ENCODE assay signal across 15 cellular contexts in genomic region chr20:44901972-44902371, GRCh38. TPM values are rescaled to one million over a fixed set of nuclear protein-coding genes. Genes with fewer than 3 reads are reported as not detected.
DNase-seq lines count a peak whose midpoint lies in the region; ATAC-seq, FAIRE-seq and TF ChIP-seq lines count a peak whose summit lies in the region.
"Had no signal": no experiment of that assay in that cellular context is flagged by ENCODE, and none has a peak within 500 bp of the region (broad histone marks: within the 10 kb centered on the region; RNA-seq: fewer than 3 reads in every experiment).

No MANE protein-coding gene starts in this region.

- H3K4me1 ChIP-seq in endothelial cell of umbilical vein (ENCODE audit: control insufficient read depth, extremely low read depth, insufficient read depth, low read length) (peaks cover 12% of the 10 kb centered on the region), trophoblast cell (ENCODE audit: control insufficient read depth in 1 of 2, insufficient read depth in 2 of 2, low read length in 2 of 2) (peaks cover 2 to 4% of the 10 kb centered on the region in 2 experiments), Caco-2 (no peaks in the 10 kb centered on the region)

- H3K18ac ChIP-seq in trophoblast cell (ENCODE audit: low read length) = no peak overlapping the region

- H3K27me3 ChIP-seq in endothelial cell of umbilical vein (ENCODE audit: control insufficient read depth in 2 of 2, insufficient read depth in 2 of 2, low read length in 2 of 2) = no peaks in the 10 kb centered on the region
- no peaks in the 10 kb centered on the region for H3K27me3 ChIP-seq in trophoblast cell (ENCODE audit: insufficient read depth, low read length)
- no peaks in the 10 kb centered on the region for H3K27me3 ChIP-seq in Caco-2 (replicated peaks; ENCODE audit: control insufficient read depth, insufficient read depth, low read length)
- H3K27me3 ChIP-seq: thyroid gland had no signal

- no peak overlapping the region for H3K4me2 ChIP-seq in endothelial cell of umbilical vein (ENCODE audit: insufficient read depth, low read length)
- H3K4me2 ChIP-seq in trophoblast cell (ENCODE audit: low read length) = no peak overlapping the region

- H3K27me3 Mint-ChIP-seq in activated CD4-positive, alpha-beta T cell treated with anti-CD3 and anti-CD28 coated beads for 36 hours = no peaks in the 10 kb centered on the region
- H3K27me3 Mint-ChIP-seq in Caco-2 (ENCODE audit: insufficient read depth, unreplicated experiment) = no peaks in the 10 kb centered on the region

- no peak for TF ChIP-seq CTCF in endothelial cell of umbilical vein (IDR thresholded peaks at IDR 0.05; ENCODE audit: extremely low read depth in 1 of 2, insufficient read depth in 1 of 2, low read depth in 1 of 2, low read length in 2 of 2)
- no peak for TF ChIP-seq CTCF in Caco-2 (IDR thresholded peaks at IDR 0.05; ENCODE audit: insufficient read depth in 1 of 2, low read depth in 1 of 2, low read length in 1 of 2, severe bottlenecking in 1 of 2, unreplicated experiment in 1 of 2)

- H3K27ac Mint-ChIP-seq in activated CD4-positive, alpha-beta T cell treated with anti-CD3 and anti-CD28 coated beads for 36 hours = peak overlapping the region; percentile 51
- H3K27ac Mint-ChIP-seq in Caco-2 (ENCODE audit: unreplicated experiment) = no peak overlapping the region

- peak overlapping the region; percentile 12 for H3K4ac ChIP-seq in trophoblast cell (ENCODE audit: low read depth, low read length)

- intact Hi-C loops in activated CD4-positive, alpha-beta T cell treated with anti-CD3 and anti-CD28 coated beads for 36 hours (cut with DNase I, micrococcal nuclease) = no loop called here
- intact Hi-C loops in endothelial cell of umbilical vein (cut with micrococcal nuclease) = loop anchor here (2.0 kb wide), 1 partner anchor 15 kb away; no protein-coding TSS in a partner anchor
- intact Hi-C loops in Caco-2 (cut with micrococcal nuclease; ENCODE audit: unreplicated experiment) = no loop called here

- H2AFZ ChIP-seq in endothelial cell of umbilical vein (ENCODE audit: low read depth, low read length) (no peak overlapping the region), trophoblast cell (ENCODE audit: insufficient read depth, low read length, poor library complexity) (no peak overlapping the region)

- peaks cover 65% of the 10 kb centered on the region for H3K79me2 ChIP-seq in endothelial cell of umbilical vein (ENCODE audit: control insufficient read depth, insufficient read depth, low read length)
- peaks cover 8% of the 10 kb centered on the region for H3K79me2 ChIP-seq in trophoblast cell (ENCODE audit: control insufficient read depth, insufficient read depth, low read length, poor library complexity)

- POLR2A ChIA-PET in activated CD4-positive, alpha-beta T cell treated with anti-CD3 and anti-CD28 coated beads for 36 hours (lab: Charles Lee) = interaction anchor here (0.5 to 1.7 kb wide), 3 partner anchors 9 to 11 kb away, joined by 3 to 5 read pairs (median 4); no protein-coding TSS in a partner anchor
- POLR2A ChIA-PET in endothelial cell of umbilical vein (lab: Charles Lee) = no interaction called here
- POLR2A ChIA-PET in Caco-2 (lab: Charles Lee) = no interaction called here

- peaks cover 18% of the 10 kb centered on the region for H4K20me1 ChIP-seq in endothelial cell of umbilical vein (replicated peaks; ENCODE audit: control insufficient read depth, extremely low read depth, insufficient read depth, low read length)

- no peaks in the 10 kb centered on the region for H3K9me3 ChIP-seq in endothelial cell of umbilical vein (replicated peaks; ENCODE audit: control insufficient read depth, insufficient read depth, low read length)
- no peaks in the 10 kb centered on the region for H3K9me3 ChIP-seq in trophoblast cell (ENCODE audit: insufficient read depth, low read depth, low read length)
- H3K9me3 ChIP-seq in Caco-2 = no peaks in the 10 kb centered on the region
- H3K9me3 ChIP-seq: thyroid gland had no signal

- FAIRE-seq in endothelial cell of umbilical vein (lab: Jason Lieb, UNC) = peak; percentile 50
- FAIRE-seq: A204.1, small intestine, TTC549 had no signal

- H4K8ac ChIP-seq in trophoblast cell (ENCODE audit: low read depth, low read length) = no peak overlapping the region

- no peak overlapping the region for H2BK120ac ChIP-seq in trophoblast cell (ENCODE audit: insufficient read depth, low read length, poor library complexity)

- no peak overlapping the region for H2BK12ac ChIP-seq in trophoblast cell (ENCODE audit: low read length)

- no peak overlapping the region for H3K23ac ChIP-seq in trophoblast cell (ENCODE audit: low read length)

- peaks cover 44% of the 10 kb centered on the region for H3K4me1 Mint-ChIP-seq in activated CD4-positive, alpha-beta T cell treated with anti-CD3 and anti-CD28 coated beads for 36 hours
- H3K4me1 Mint-ChIP-seq in Caco-2 (ENCODE audit: low read depth, unreplicated experiment) = peaks cover 14% of the 10 kb centered on the region

- no peak overlapping the region for H4K12ac ChIP-seq in trophoblast cell (ENCODE audit: low read depth, low read length)

- CTCF ChIA-PET in activated CD4-positive, alpha-beta T cell treated with anti-CD3 and anti-CD28 coated beads for 36 hours (lab: Charles Lee) = interaction anchor here (0.6 to 8.8 kb wide), 4 partner anchors 12 to 154 kb away, joined by 3 to 71 read pairs (median 4); no protein-coding TSS in a partner anchor
- CTCF ChIA-PET in endothelial cell of umbilical vein (lab: Charles Lee) (interaction anchor here (2.6 kb wide), 1 partner anchor 14 kb away, joined by 10 read pairs; no protein-coding TSS in a partner anchor), Caco-2 (lab: Charles Lee) (no interaction called here)

- no peaks in the 10 kb centered on the region for H3K79me1 ChIP-seq in trophoblast cell (ENCODE audit: low read length)

- H3K9me3 Mint-ChIP-seq in activated CD4-positive, alpha-beta T cell treated with anti-CD3 and anti-CD28 coated beads for 36 hours (ENCODE audit: low read depth) = no peaks in the 10 kb centered on the region
- no peaks in the 10 kb centered on the region for H3K9me3 Mint-ChIP-seq in Caco-2 (ENCODE audit: unreplicated experiment)

- H3K36me3 ChIP-seq in endothelial cell of umbilical vein (ENCODE audit: control insufficient read depth in 2 of 2, extremely low read depth in 1 of 2, insufficient read depth in 2 of 2, low read length in 2 of 2) (peaks cover 21 to 31% of the 10 kb centered on the region in 2 experiments), trophoblast cell (ENCODE audit: control insufficient read depth in 1 of 2, insufficient read depth in 2 of 2, low read length in 2 of 2) (peaks cover 6 to 27% of the 10 kb centered on the region in 2 experiments), Caco-2 (ENCODE audit: control insufficient read depth, insufficient read depth, low read length) (peaks cover 12% of the 10 kb centered on the region)

- H2AK5ac ChIP-seq in trophoblast cell (ENCODE audit: low read length) = no peak overlapping the region

- H3K4me3 ChIP-seq in endothelial cell of umbilical vein (replicated peaks in 1 of 3; ENCODE audit: insufficient read depth in 1 of 3, low read depth in 1 of 3, low read length in 3 of 3) (no peak overlapping the region), trophoblast cell (ENCODE audit: low read depth, low read length) (no peak overlapping the region), Caco-2 (ENCODE audit: low read depth, low read length) (no peak overlapping the region)
- H3K4me3 ChIP-seq: thyroid gland had no signal

- no peak for DNase-seq in activated CD4-positive, alpha-beta T cell treated with anti-CD3 and anti-CD28 coated beads for 36 hours
- no peak for DNase-seq in activated CD4-positive, alpha-beta T cell treated with anti-CD3 and anti-CD28 coated beads, Interleukin-2, amount 50 U/mL, for 4 hours
- DNase-seq in NCI-H226 = peak; percentile 34
- no peak for DNase-seq in endothelial cell of umbilical vein (ENCODE audit: low read depth, low spot score)
- no peak for DNase-seq in trophoblast cell
- no peak for DNase-seq in Caco-2
- no peak for DNase-seq in NCI-H187 treated with DMSO at 0.1 percent for 48 hours (lab: John Stamatoyannopoulos, UW)
- DNase-seq in ureter (ENCODE audit: low spot score) = no peak
- DNase-seq: left ventricle myocardium superior, NCI-H1417 treated with DMSO at 0.1 percent for 48 hours, NCI-H510A, small intestine, thyroid gland had no signal

- no peak overlapping the region for H3K4me3 Mint-ChIP-seq in activated CD4-positive, alpha-beta T cell treated with anti-CD3 and anti-CD28 coated beads for 36 hours
- no peak overlapping the region for H3K4me3 Mint-ChIP-seq in Caco-2 (ENCODE audit: unreplicated experiment)

- BruUV-seq in endothelial cell of umbilical vein (replicated peaks; lab: Mats Ljungman, UMichigan) (no TSS peak), Caco-2 (replicated peaks; lab: Mats Ljungman, UMichigan) (no TSS peak)

- H3K9ac ChIP-seq in endothelial cell of umbilical vein (replicated peaks; ENCODE audit: extremely low read depth, insufficient read depth, low read length) = no peak overlapping the region
- H3K9ac ChIP-seq in trophoblast cell (ENCODE audit: low read length) = no peak overlapping the region

- H4K91ac ChIP-seq in trophoblast cell (ENCODE audit: low read depth, low read length) = no peak overlapping the region

- ATAC-seq in activated CD4-positive, alpha-beta T cell treated with anti-CD3 and anti-CD28 coated beads for 36 hours = peak; percentile 48
- ATAC-seq: left ventricle myocardium superior had no signal

- TF ChIP-seq POLR2A in endothelial cell of umbilical vein (IDR thresholded peaks at IDR 0.05; ENCODE audit: low read depth, low read length) = no peak

- no peak overlapping the region for H3K27ac ChIP-seq in endothelial cell of umbilical vein (ENCODE audit: insufficient read depth, low read depth, low read length)
- H3K27ac ChIP-seq in trophoblast cell (ENCODE audit: low read depth, low read length) = no peak overlapping the region
- H3K27ac ChIP-seq: thyroid gland had no signal

- no peaks in the 10 kb centered on the region for H3K9me1 ChIP-seq in endothelial cell of umbilical vein (replicated peaks; ENCODE audit: control insufficient read depth, extremely low read depth, insufficient read depth, low read length)

- peaks cover 56% of the 10 kb centered on the region for H3K36me3 Mint-ChIP-seq in activated CD4-positive, alpha-beta T cell treated with anti-CD3 and anti-CD28 coated beads for 36 hours (ENCODE audit: low read depth)
- peaks cover 79% of the 10 kb centered on the region for H3K36me3 Mint-ChIP-seq in Caco-2 (ENCODE audit: insufficient read depth, unreplicated experiment)

- no peak overlapping the region for H3K14ac ChIP-seq in trophoblast cell (ENCODE audit: low read length)

- no peak overlapping the region for H2BK5ac ChIP-seq in trophoblast cell (ENCODE audit: low read depth, low read length, poor library complexity)

- dilution Hi-C loops in endothelial cell of umbilical vein (cut with MboI; ENCODE audit: extremely low pct_ligation_motif_present, low sequenced_read_pairs) = no loop called here

- no CpG with 5 or more reads among the region's 2 CpGs for WGBS in trophoblast cell (ENCODE audit: extremely low coverage, insufficient coverage, insufficient read length)

RNA-seq across cellular contexts. Expression of gene PABPC1L, which starts 7.9 kb away (rescaled TPM):
- total RNA-seq in activated CD4-positive, alpha-beta T cell treated with anti-CD3 and anti-CD28 coated beads for 36 hours = 10 to 100 TPM; 61.7 to 71.3 TPM
- total RNA-seq in endothelial cell of umbilical vein (7.5 and 7.8 TPM in 2 replicates), Caco-2 (2022) (242 and 255 TPM in 2 replicates), ureter (79.4 TPM)
- 12.6 and 14.2 TPM in 2 replicates for polyA plus RNA-seq in endothelial cell of umbilical vein
- 2.1 and 6.1 TPM in 2 replicates for polyA plus RNA-seq in endothelial cell of umbilical vein (2011; cell fraction: cytosol; rRNA removed)
- polyA plus RNA-seq in endothelial cell of umbilical vein (2011; cell fraction: nucleus; rRNA removed) = 82.9 and 100 TPM in 2 replicates
- polyA plus RNA-seq in endothelial cell of umbilical vein (2012) = 6.9 and 7.2 TPM in 2 replicates
- 7.6 and 9.0 TPM in 2 replicates for polyA minus RNA-seq in endothelial cell of umbilical vein
- 4.9 TPM for polyA minus RNA-seq in endothelial cell of umbilical vein (2011; cell fraction: cytosol; rRNA and poly(A)+ RNA removed)
- polyA minus RNA-seq in endothelial cell of umbilical vein (2011; cell fraction: nucleus; rRNA and poly(A)+ RNA removed) = 13.9 and 18.0 TPM in 2 replicates
- polyA plus RNA-seq in trophoblast cell (2013) = 27.4 and 27.7 TPM in 2 replicates

RNA-seq across cellular contexts. Expression of gene YWHAB, which starts 16.5 kb away (rescaled TPM):
- 100 to 1,000 TPM; 273 to 326 TPM for total RNA-seq in activated CD4-positive, alpha-beta T cell treated with anti-CD3 and anti-CD28 coated beads for 36 hours
- total RNA-seq in endothelial cell of umbilical vein (255 and 256 TPM in 2 replicates), Caco-2 (2022) (522 and 539 TPM in 2 replicates), ureter (314 TPM)
- polyA plus RNA-seq in endothelial cell of umbilical vein = 45.9 and 65.9 TPM in 2 replicates
- polyA plus RNA-seq in endothelial cell of umbilical vein (2011; cell fraction: cytosol; rRNA removed) = 120 and 124 TPM in 2 replicates
- 58.6 and 74.5 TPM in 2 replicates for polyA plus RNA-seq in endothelial cell of umbilical vein (2011; cell fraction: nucleus; rRNA removed)
- 211 and 261 TPM in 2 replicates for polyA plus RNA-seq in endothelial cell of umbilical vein (2012)
- polyA minus RNA-seq in endothelial cell of umbilical vein = 52.0 and 56.2 TPM in 2 replicates
- polyA minus RNA-seq in endothelial cell of umbilical vein (2011; cell fraction: cytosol; rRNA and poly(A)+ RNA removed) = 67.3 TPM
- 33.8 and 51.0 TPM in 2 replicates for polyA minus RNA-seq in endothelial cell of umbilical vein (2011; cell fraction: nucleus; rRNA and poly(A)+ RNA removed)
- polyA plus RNA-seq in trophoblast cell (2013) = 218 and 228 TPM in 2 replicates

RNA-seq across cellular contexts. Expression of gene TOMM34, which starts 58.2 kb away (rescaled TPM):
- 10 to 100 TPM; 56.5 to 61.2 TPM for total RNA-seq in activated CD4-positive, alpha-beta T cell treated with anti-CD3 and anti-CD28 coated beads for 36 hours
- 37.0 and 44.2 TPM in 2 replicates for total RNA-seq in endothelial cell of umbilical vein
- polyA plus RNA-seq in endothelial cell of umbilical vein = 36.3 and 36.9 TPM in 2 replicates
- 43.8 and 52.2 TPM in 2 replicates for polyA plus RNA-seq in endothelial cell of umbilical vein (2011; cell fraction: cytosol; rRNA removed)
- 21.9 and 24.2 TPM in 2 replicates for polyA plus RNA-seq in endothelial cell of umbilical vein (2011; cell fraction: nucleus; rRNA removed)
- 46.7 and 58.0 TPM in 2 replicates for polyA plus RNA-seq in endothelial cell of umbilical vein (2012)
- 20.4 and 20.6 TPM in 2 replicates for polyA minus RNA-seq in endothelial cell of umbilical vein
- polyA minus RNA-seq in endothelial cell of umbilical vein (2011; cell fraction: cytosol; rRNA and poly(A)+ RNA removed) = 18.9 TPM
- polyA minus RNA-seq in endothelial cell of umbilical vein (2011; cell fraction: nucleus; rRNA and poly(A)+ RNA removed) = 6.0 TPM in 2 replicates
- polyA plus RNA-seq in trophoblast cell (2013) = 40.4 and 42.2 TPM in 2 replicates
- 131 and 139 TPM in 2 replicates for total RNA-seq in Caco-2 (2022)
- 57.1 TPM for total RNA-seq in ureter
